In the genomic region with DNA sequence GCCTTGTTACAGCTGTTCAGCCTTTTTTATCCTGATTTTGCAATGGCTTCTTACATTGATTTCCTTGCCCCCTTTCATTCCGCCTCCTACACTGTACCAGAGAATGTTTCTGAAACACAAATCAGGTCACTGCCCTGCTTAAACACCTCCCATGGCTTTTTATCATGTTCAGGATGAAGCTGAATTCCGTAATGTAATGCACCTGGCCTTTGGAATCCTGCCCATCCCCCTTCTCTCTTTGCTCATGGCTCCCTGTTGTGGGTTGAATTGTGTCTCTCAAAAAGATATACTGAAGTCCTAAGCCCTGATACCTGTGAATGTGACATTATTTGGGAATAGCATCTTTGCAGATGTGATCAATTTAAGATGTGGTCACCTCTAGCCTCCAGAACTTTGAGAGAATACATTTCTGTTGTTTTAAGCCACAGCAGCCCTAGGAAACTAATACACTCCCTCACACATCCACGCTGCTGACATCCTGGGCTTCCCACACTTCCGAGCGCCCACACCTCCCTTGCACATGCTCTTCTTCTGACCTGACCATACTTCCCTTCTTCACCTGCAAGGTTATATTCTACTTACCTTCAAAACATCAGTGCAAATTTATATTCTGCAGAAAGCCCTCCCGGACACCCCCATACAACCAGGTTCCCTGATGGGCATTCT, we compare ENCODE assay signal across 25 cellular contexts.
DNase-seq lines count a peak whose midpoint lies in the region; TF ChIP-seq lines count a peak whose summit lies in the region.
"Had no signal": no experiment of that assay in that cellular context is flagged by ENCODE, and none has a peak within 500 bp of the region (broad histone marks: within the 10 kb centered on the region; RNA-seq: fewer than 3 reads in every experiment).

No MANE protein-coding gene starts in this region.

- no peak overlapping the region for H3K4me2 ChIP-seq in H9 (ENCODE audit: insufficient read depth, insufficient read length, low read length)

- H4K91ac ChIP-seq in H9 (ENCODE audit: insufficient read length, low read depth, low read length) = no peak overlapping the region

- H2BK20ac ChIP-seq in H9 (ENCODE audit: low read depth, low read length, poor library complexity, severe bottlenecking) = no peak overlapping the region

- H4K20me1 ChIP-seq in H9 (ENCODE audit: control insufficient read depth, insufficient read depth, insufficient read length) = no peaks in the 10 kb centered on the region

- H3K27me3 ChIP-seq in H9 (ENCODE audit: insufficient read depth, low read length) (no peaks in the 10 kb centered on the region), endodermal cell (ENCODE audit: control insufficient read depth, insufficient read depth, low read length, poor library complexity, severe bottlenecking) (no peaks in the 10 kb centered on the region), ovary (no peaks in the 10 kb centered on the region)
- H3K27me3 ChIP-seq: MG63 had no signal

- intact Hi-C loops in ovary (cut with DNase I) = no loop called here
- intact Hi-C loops in activated T-helper 2 cell treated with anti-CD3 and anti-CD28 coated beads, Interferon-gamma antibody, Interleukin-2, Interleukin-4, amounts not matched to agents 10 μg/mL and 5 μg/mL and 100 μg/mL, durations not matched to agents 14 hours and 24 hours and 36 hours (cut with micrococcal nuclease) = no loop called here

- no peaks in the 10 kb centered on the region for H3K27me3 Mint-ChIP-seq in H9 (ENCODE audit: low read depth)
- H3K27me3 Mint-ChIP-seq in endodermal cell (ENCODE audit: insufficient read depth) = no peaks in the 10 kb centered on the region
- H3K27me3 Mint-ChIP-seq in neural crest cell (ENCODE audit: low read depth) = no peaks in the 10 kb centered on the region
- H3K27me3 Mint-ChIP-seq in activated T-helper 2 cell treated with anti-CD3 and anti-CD28 coated beads, Interferon-gamma antibody, Interleukin-2, Interleukin-4, amounts not matched to agents 10 μg/mL and 5 μg/mL and 100 μg/mL, durations not matched to agents 14 hours and 24 hours and 36 hours (ENCODE audit: low read depth) = no peaks in the 10 kb centered on the region
- H3K27me3 Mint-ChIP-seq: CD8-positive, alpha-beta memory T cell had no signal

- WGBS in H9 (ENCODE audit: extremely low coverage, insufficient read length, low lambda C conversion rate) = no CpG with 5 or more reads among the region's 6 CpGs
- WGBS in endodermal cell (ENCODE audit: insufficient coverage in 1 of 2, insufficient read length in 1 of 2), 2 experiments = 81 to 96% methylated on average over 6 of the region's 6 CpGs
- 58 to 61% (median 58%) methylated on average over 6 of the region's 6 CpGs for WGBS in ovary, 3 donors

- H3K27ac ChIP-seq in H9 (ENCODE audit: insufficient read length, low read depth, low read length) (no peak overlapping the region), endodermal cell (ENCODE audit: low read depth, low read length) (no peak overlapping the region), ovary (no peak overlapping the region)
- H3K27ac ChIP-seq: C4-2B had no signal

- no peaks in the 10 kb centered on the region for H3K79me1 ChIP-seq in H9 (ENCODE audit: insufficient read depth, low read depth, low read length, poor library complexity, severe bottlenecking)

- no peaks in the 10 kb centered on the region for H3K23me2 ChIP-seq in H9 (ENCODE audit: insufficient read length, low read depth, low read length, poor library complexity, severe bottlenecking)

- no peaks in the 10 kb centered on the region; a peak in 1 of 7 replicates for H3K36me3 Mint-ChIP-seq in H9 (ENCODE audit: insufficient read depth in 1 of 3, low read depth in 3 of 3)
- H3K36me3 Mint-ChIP-seq in endodermal cell (ENCODE audit: low read depth) = no peaks in the 10 kb centered on the region
- H3K36me3 Mint-ChIP-seq in neural crest cell (ENCODE audit: low read depth) = no peaks in the 10 kb centered on the region
- no peaks in the 10 kb centered on the region for H3K36me3 Mint-ChIP-seq in activated T-helper 2 cell treated with anti-CD3 and anti-CD28 coated beads, Interferon-gamma antibody, Interleukin-2, Interleukin-4, amounts not matched to agents 10 μg/mL and 5 μg/mL and 100 μg/mL, durations not matched to agents 14 hours and 24 hours and 36 hours (ENCODE audit: low read depth)
- H3K36me3 Mint-ChIP-seq: CD8-positive, alpha-beta memory T cell had no signal

- H4K5ac ChIP-seq in H9 (ENCODE audit: insufficient read length, low read depth, low read length) = no peak overlapping the region

- no peak for DNase-seq in H9
- peak; percentile 100 for DNase-seq in NCI-H748 treated with DMSO at 0.1 percent for 48 hours (lab: John Stamatoyannopoulos, UW)
- peak; percentile 62 for DNase-seq in endodermal cell
- no peak for DNase-seq in neural crest cell (ENCODE audit: low read depth, low spot score)
- no peak for DNase-seq in hepatic stellate cell (ENCODE audit: low spot score)
- no peak for DNase-seq in ovary
- DNase-seq in activated T-helper 2 cell treated with anti-CD3 and anti-CD28 coated beads, Interferon-gamma antibody, Interleukin-2, Interleukin-4, amounts not matched to agents 10 μg/mL and 5 μg/mL and 100 μg/mL, durations not matched to agents 14 hours and 24 hours and 36 hours (ENCODE audit: low spot score) = no peak
- DNase-seq: CD8-positive, alpha-beta memory T cell; DMS 273 treated with DMSO at 0.1 percent for 48 hours; DMS79; EL; GF-D8; IMR-90; KG1; MG63; NCI-H1105 treated with DMSO at 0.1 percent for 48 hours; NCI-H1694 treated with DMSO at 0.1 percent for 48 hours; NCI-H2081; NCI-H2171 treated with DMSO at 0.1 percent for 48 hours; NCI-H446; NCI-H524 treated with DMSO at 0.1 percent for 48 hours; RPMI8226; SHP77; T-helper 1 cell had no signal

- H3K4me3 ChIP-seq in endodermal cell (ENCODE audit: low read length) (peak overlapping the region; percentile 60), ovary (no peak overlapping the region)
- H3K4me3 ChIP-seq: MG63 had no signal

- H3K56ac ChIP-seq in H9 (ENCODE audit: insufficient read length, low read depth, low read length) = no peak overlapping the region

- H4K8ac ChIP-seq in H9 (replicated peaks; ENCODE audit: insufficient read length, low read depth, low read length) = no peak overlapping the region

- no peak for TF ChIP-seq EP300 in ovary (IDR thresholded peaks at IDR 0.05)

- no peak overlapping the region for H2AK5ac ChIP-seq in H9 (ENCODE audit: insufficient read length, low read length)

- H2BK5ac ChIP-seq in H9 (ENCODE audit: insufficient read length, low read length) = no peak overlapping the region

- no peak overlapping the region for H2BK15ac ChIP-seq in H9 (ENCODE audit: low read depth, low read length)

- peak overlapping the region; percentile 32 for H2AFZ ChIP-seq in H9 (ENCODE audit: low read length)

- H3K18ac ChIP-seq in H9 (ENCODE audit: insufficient read length, low read depth, low read length) = no peak overlapping the region

- no peak overlapping the region; the same call in 1 of the 2 replicates for H3K14ac ChIP-seq in H9 (ENCODE audit: insufficient read depth, low read length)

- no peaks in the 10 kb centered on the region for H3K9me3 ChIP-seq in H9 (ENCODE audit: control insufficient read depth, low read depth, low read length)
- no peaks in the 10 kb centered on the region for H3K9me3 ChIP-seq in endodermal cell (ENCODE audit: control insufficient read depth, low read length)
- H3K9me3 ChIP-seq in ovary = no peaks in the 10 kb centered on the region
- H3K9me3 ChIP-seq: MG63 had no signal

- H3K4me1 Mint-ChIP-seq in H9 = peaks cover 18 to 20% of the 10 kb centered on the region in 2 experiments
- peaks cover 12% of the 10 kb centered on the region for H3K4me1 Mint-ChIP-seq in endodermal cell
- H3K4me1 Mint-ChIP-seq in neural crest cell = peaks cover 7% of the 10 kb centered on the region
- H3K4me1 Mint-ChIP-seq in activated T-helper 2 cell treated with anti-CD3 and anti-CD28 coated beads, Interferon-gamma antibody, Interleukin-2, Interleukin-4, amounts not matched to agents 10 μg/mL and 5 μg/mL and 100 μg/mL, durations not matched to agents 14 hours and 24 hours and 36 hours (ENCODE audit: low read depth) = no peaks in the 10 kb centered on the region
- H3K4me1 Mint-ChIP-seq: CD8-positive, alpha-beta memory T cell had no signal

- H2BK12ac ChIP-seq in H9 (ENCODE audit: insufficient read length, low read depth, low read length) = no peak overlapping the region

- H3K23ac ChIP-seq in H9 (ENCODE audit: insufficient read length, low read depth, low read length) = no peak overlapping the region

- H3K9ac ChIP-seq in H9 (ENCODE audit: extremely low read depth, insufficient read length, low read length) (no peak overlapping the region), endodermal cell (ENCODE audit: extremely low read depth, low read length, poor library complexity, severe bottlenecking) (peak overlapping the region; percentile 29)

- H3K79me2 ChIP-seq in H9 (ENCODE audit: insufficient read depth, low read length) = no peaks in the 10 kb centered on the region

- H3K27ac Mint-ChIP-seq in H9 (peak overlapping the region; percentile 5 to 93 (median 72); a peak in 5 of 7 replicates), endodermal cell (peak overlapping the region; percentile 28), neural crest cell (ENCODE audit: unreplicated experiment) (peak overlapping the region; percentile 8)
- H3K27ac Mint-ChIP-seq in activated T-helper 2 cell treated with anti-CD3 and anti-CD28 coated beads, Interferon-gamma antibody, Interleukin-2, Interleukin-4, amounts not matched to agents 10 μg/mL and 5 μg/mL and 100 μg/mL, durations not matched to agents 14 hours and 24 hours and 36 hours = no peak overlapping the region
- H3K27ac Mint-ChIP-seq: CD8-positive, alpha-beta memory T cell had no signal

- H3K36me3 ChIP-seq in endodermal cell (ENCODE audit: control insufficient read depth, insufficient read depth, low read length) = no peaks in the 10 kb centered on the region
- H3K36me3 ChIP-seq in ovary = no peaks in the 10 kb centered on the region
- H3K36me3 ChIP-seq: MG63 had no signal

- no peak for TF ChIP-seq POLR2A in ovary (IDR thresholded peaks at IDR 0.05)

- H3K9me3 Mint-ChIP-seq in H9 (no peaks in the 10 kb centered on the region), endodermal cell (no peaks in the 10 kb centered on the region), neural crest cell (no peaks in the 10 kb centered on the region)
- H3K9me3 Mint-ChIP-seq in activated T-helper 2 cell treated with anti-CD3 and anti-CD28 coated beads, Interferon-gamma antibody, Interleukin-2, Interleukin-4, amounts not matched to agents 10 μg/mL and 5 μg/mL and 100 μg/mL, durations not matched to agents 14 hours and 24 hours and 36 hours = peaks cover 11% of the 10 kb centered on the region

- H3K4me1 ChIP-seq in H9 (ENCODE audit: insufficient read depth, low read length) = peaks cover 7% of the 10 kb centered on the region; the same call in 1 of the 2 replicates
- peaks cover 4% of the 10 kb centered on the region for H3K4me1 ChIP-seq in endodermal cell (ENCODE audit: control insufficient read depth, insufficient read depth, low read length)
- no peaks in the 10 kb centered on the region for H3K4me1 ChIP-seq in ovary (ENCODE audit: insufficient read depth)

- H3K4ac ChIP-seq in H9 (ENCODE audit: low read depth, low read length) = no peak overlapping the region

- no peak for TF ChIP-seq CTCF in H9 (conservative IDR thresholded peaks at IDR 0.05)
- no peak for TF ChIP-seq CTCF in endodermal cell (conservative IDR thresholded peaks at IDR 0.05)
- TF ChIP-seq CTCF in neural crest cell (conservative IDR thresholded peaks at IDR 0.05) = no peak
- TF ChIP-seq CTCF in ovary (IDR thresholded peaks at IDR 0.05) = no peak

- H3T11ph ChIP-seq in H9 (ENCODE audit: low read length) = no peak overlapping the region

- H3K4me3 Mint-ChIP-seq in H9 (peak overlapping the region in 1 of 2 experiments; percentile 9; a peak in 1 of 5 replicates), endodermal cell (no peak overlapping the region), neural crest cell (no peak overlapping the region)
- H3K4me3 Mint-ChIP-seq in activated T-helper 2 cell treated with anti-CD3 and anti-CD28 coated beads, Interferon-gamma antibody, Interleukin-2, Interleukin-4, amounts not matched to agents 10 μg/mL and 5 μg/mL and 100 μg/mL, durations not matched to agents 14 hours and 24 hours and 36 hours (ENCODE audit: low read depth) = no peak overlapping the region
- H3K4me3 Mint-ChIP-seq: CD8-positive, alpha-beta memory T cell had no signal

- H2BK120ac ChIP-seq in H9 (ENCODE audit: low read depth, low read length, poor library complexity, severe bottlenecking) = no peak overlapping the region

Comparison
In these comparisons a context has a peak if more than half of its experiments do, and no peak if none do; other contexts are left out.
1. DNase-seq: peak in NCI-H748 treated with DMSO at 0.1 percent for 48 hours (single experiment) and endodermal cell (single experiment); none in H9 (single experiment), neural crest cell (single experiment), hepatic stellate cell (single experiment), ovary (0 of 5) and activated T-helper 2 cell treated with anti-CD3 and anti-CD28 coated beads, Interferon-gamma antibody, Interleukin-2, Interleukin-4, amounts not matched to agents 10 μg/mL and 5 μg/mL and 100 μg/mL, durations not matched to agents 14 hours and 24 hours and 36 hours (single experiment).